9 cellular contexts compared by ENCODE assay signal in genomic region chr4:84529169-84529751, GRCh38. TPM values are rescaled to one million over a fixed set of nuclear protein-coding genes. Genes with fewer than 3 reads are reported as not detected.
A peak's percentile ranks its signal among the peaks of the same experiment; 100 is the strongest.
DNase-seq lines count a peak whose midpoint lies in the region; ATAC-seq, FAIRE-seq and TF ChIP-seq lines count a peak whose summit lies in the region.
"Had no signal": no experiment of that assay in that cellular context is flagged by ENCODE, and none has a peak within 500 bp of the region (broad histone marks: within the 10 kb centered on the region; RNA-seq: fewer than 3 reads in every experiment).

No MANE protein-coding gene starts in this region.

- no peak for TF ChIP-seq EP300 in Ishikawa (IDR thresholded peaks at IDR 0.05; ENCODE audit: borderline replicate concordance)

- TF ChIP-seq POLR2A in GM12892 (IDR thresholded peaks at IDR 0.05; ENCODE audit: low read depth, low read length) = no peak

- H3K9me3 ChIP-seq in cardiac muscle cell (ENCODE audit: low read depth) = no peaks in the 10 kb centered on the region

- H3K36me3 ChIP-seq in cardiac muscle cell (no peaks in the 10 kb centered on the region), kidney epithelial cell (ENCODE audit: control insufficient read depth, insufficient read depth, low read length) (no peaks in the 10 kb centered on the region)

- intact Hi-C loops in Right ventricle myocardium inferior (cut with DNase I) = no loop called here

- no peak for FAIRE-seq in GM12892 (lab: Jason Lieb, UNC)

- peak; percentile 63 for TF ChIP-seq CTCF in cardiac muscle cell (IDR thresholded peaks at IDR 0.05; ENCODE audit: low read depth, low read length)
- peak; percentile 83 for TF ChIP-seq CTCF in VCaP (conservative IDR thresholded peaks at IDR 0.05)
- peak; percentile 60 for TF ChIP-seq CTCF in kidney epithelial cell (IDR thresholded peaks at IDR 0.05; ENCODE audit: insufficient read depth, low read length, poor library complexity, severe bottlenecking)

- H3K4me3 ChIP-seq in cardiac muscle cell = no peak overlapping the region
- H3K4me3 ChIP-seq in kidney epithelial cell (ENCODE audit: low read depth, low read length) = no peak overlapping the region

- peak; percentile 55 for TF ChIP-seq RAD21 in Ishikawa (IDR thresholded peaks at IDR 0.05; ENCODE audit: low read depth)

- H3K27me3 ChIP-seq in cardiac muscle cell (no peaks in the 10 kb centered on the region), kidney epithelial cell (ENCODE audit: control insufficient read depth, insufficient read depth, low read length) (no peaks in the 10 kb centered on the region)

- no peak overlapping the region for H3K27ac ChIP-seq in cardiac muscle cell
- no peak overlapping the region for H3K27ac ChIP-seq in VCaP

- no peaks in the 10 kb centered on the region for H3K4me1 ChIP-seq in cardiac muscle cell (ENCODE audit: low read depth)

- peak; percentile 40 to 57 for DNase-seq in cardiac muscle cell (ENCODE audit: low read depth in 1 of 2, low spot score in 1 of 2)
- no peak for DNase-seq in Right ventricle myocardium inferior (ENCODE audit: missing footprints)
- no peak for DNase-seq in kidney epithelial cell (ENCODE audit: low read depth)
- no peak for DNase-seq in activated naive CD4-positive, alpha-beta T cell (lab: John Stamatoyannopoulos, UW)
- no peak for DNase-seq in GM12892 (ENCODE audit: insufficient read length)
- DNase-seq: activated naive CD8-positive, alpha-beta T cell treated with anti-CD3 and anti-CD28 coated beads, Interleukin-2, amount 10 ng/mL, durations not matched to agents 7 days and 5 days had no signal

- ATAC-seq in Right ventricle myocardium inferior (no peak), HG03280 (IDR thresholded peaks at IDR 0.05; ENCODE audit: unreplicated experiment) (no peak)

TF ChIP-seq in Ishikawa, 13 proteins besides CTCF, POLR2A, EP300 and RAD21:
- TF ChIP-seq EGR1 (IDR thresholded peaks at IDR 0.05) = no peak
- TF ChIP-seq ZBTB7A (IDR thresholded peaks at IDR 0.05; ENCODE audit: low read depth) = no peak
- TF ChIP-seq YY1 (IDR thresholded peaks at IDR 0.05; ENCODE audit: low read depth) = no peak
- no peak for TF ChIP-seq TAF1 (IDR thresholded peaks at IDR 0.05; ENCODE audit: low read depth)
- no peak for TF ChIP-seq USF1 (IDR thresholded peaks at IDR 0.05)

RNA-seq across cellular contexts. Expression of gene NKX6-1, which starts 30.2 kb away (rescaled TPM):
- total RNA-seq in cardiac muscle cell (not detected in 2 replicates), Right ventricle myocardium inferior (not detected), kidney epithelial cell (0.89 TPM in 1 of 2 replicates, not detected in the other)
- polyA plus RNA-seq in cardiac muscle cell = not detected in 2 replicates
- not detected for polyA plus RNA-seq in GM12892 (2012; ENCODE audit: missing spikeins)
- total RNA-seq: activated naive CD8-positive, alpha-beta T cell treated with anti-CD3 and anti-CD28 coated beads, Interleukin-2, amount 10 ng/mL, durations not matched to agents 7 days and 5 days had no signal

RNA-seq across cellular contexts. Expression of gene CDS1, which starts 53.7 kb away (rescaled TPM):
- total RNA-seq in cardiac muscle cell (0.74 and 2.2 TPM in 2 replicates), Right ventricle myocardium inferior (0.68 TPM), kidney epithelial cell (18.8 and 18.9 TPM in 2 replicates)
- 1.9 and 2.0 TPM in 2 replicates for polyA plus RNA-seq in cardiac muscle cell
- polyA plus RNA-seq in GM12892 (2012; ENCODE audit: missing spikeins) = 0.04 TPM

Comparison
In these comparisons a context has a peak if more than half of its experiments do, and no peak if none do; other contexts are left out.
1. DNase-seq: peak in cardiac muscle cell (2 of 2); none in Right ventricle myocardium inferior (single experiment), kidney epithelial cell (single experiment), activated naive CD4-positive, alpha-beta T cell (0 of 4) and GM12892 (single experiment).
2. Peak in every context shown above with its lines, with median percentiles within 50 percentile points of each other: CTCF ChIP-seq.